In genomic region chr4:4858527-4858926, GRCh38 we compare ENCODE assay signal across 3 cellular contexts.
TF ChIP-seq lines count a peak whose summit lies in the region.

No MANE protein-coding gene starts in this region.

TF ChIP-seq in HepG2, 621 proteins besides CTCF, POLR2A, EP300 and RAD21 (continues in another document):
- TF ChIP-seq FOSL2 (CRISPR knock-in tag; IDR thresholded peaks at IDR 0.05) (no peak), SP4 (CRISPR knock-in tag; IDR thresholded peaks at IDR 0.05) (no peak), ZNF749 (CRISPR knock-in tag; IDR thresholded peaks at IDR 0.05; ENCODE audit: borderline replicate concordance) (no peak), MEF2D (CRISPR knock-in tag; IDR thresholded peaks at IDR 0.05) (no peak), E2F1 (CRISPR knock-in tag; IDR thresholded peaks at IDR 0.05) (no peak), NRL (CRISPR knock-in tag; IDR thresholded peaks at IDR 0.05; ENCODE audit: borderline replicate concordance) (no peak), ZNF672 (CRISPR knock-in tag; IDR thresholded peaks at IDR 0.05) (no peak), ETV6 (CRISPR knock-in tag; conservative IDR thresholded peaks at IDR 0.05) (no peak), KMT2A (CRISPR knock-in tag; IDR thresholded peaks at IDR 0.05) (no peak), ZBTB37 (CRISPR knock-in tag; IDR thresholded peaks at IDR 0.05) (no peak), PITX1 (CRISPR knock-in tag; IDR thresholded peaks at IDR 0.05) (no peak), ZBED4 (CRISPR knock-in tag; IDR thresholded peaks at IDR 0.05; ENCODE audit: borderline replicate concordance) (no peak), GFI1 (CRISPR knock-in tag; IDR thresholded peaks at IDR 0.05; ENCODE audit: borderline replicate concordance) (no peak), SAFB2 (CRISPR knock-in tag; IDR thresholded peaks at IDR 0.05; ENCODE audit: borderline replicate concordance, low read depth) (no peak), ZNF550 (CRISPR knock-in tag; IDR thresholded peaks at IDR 0.05; ENCODE audit: borderline replicate concordance) (no peak)

TF ChIP-seq in K562, 482 proteins besides CTCF, POLR2A, EP300 and RAD21:
- TF ChIP-seq JUND (IDR thresholded peaks at IDR 0.05; ENCODE audit: borderline replicate concordance, low read depth, low read length) (no peak), JUND (tag; IDR thresholded peaks at IDR 0.05; ENCODE audit: borderline replicate concordance, low read depth, low read length) (no peak), DDX20 (tag; IDR thresholded peaks at IDR 0.05; ENCODE audit: low read depth) (no peak), ZNF232 (CRISPR knock-in tag; IDR thresholded peaks at IDR 0.05) (no peak), KLF13 (tag; IDR thresholded peaks at IDR 0.05; ENCODE audit: borderline replicate concordance, low read depth) (no peak), ZNF347 (CRISPR knock-in tag; IDR thresholded peaks at IDR 0.05; ENCODE audit: low read depth) (no peak), THRA (IDR thresholded peaks at IDR 0.05) (no peak), LEF1 (IDR thresholded peaks at IDR 0.05) (no peak), RBM17 (IDR thresholded peaks at IDR 0.05; ENCODE audit: borderline replicate concordance, low read depth, low read length) (no peak), MITF (IDR thresholded peaks at IDR 0.05) (no peak), ZNF224 (CRISPR knock-in tag; IDR thresholded peaks at IDR 0.05) (no peak), GTF3C2 (IDR thresholded peaks at IDR 0.05; ENCODE audit: borderline replicate concordance, extremely low read depth, insufficient read length) (no peak)

TF ChIP-seq in SK-N-SH, 30 proteins besides CTCF, POLR2A, EP300 and RAD21:
- TF ChIP-seq ZBTB33 (IDR thresholded peaks at IDR 0.05; ENCODE audit: borderline replicate concordance, low read depth) (no peak), SMC3 (IDR thresholded peaks at IDR 0.05; ENCODE audit: low read depth, low read length) (no peak), NRF1 (IDR thresholded peaks at IDR 0.05; ENCODE audit: low read depth, low read length) (no peak), USF2 (IDR thresholded peaks at IDR 0.05; ENCODE audit: borderline replicate concordance, low read depth, low read length) (no peak), POLR2AphosphoS5 (IDR thresholded peaks at IDR 0.05; ENCODE audit: low read depth, low read length) (no peak), NFIC (IDR thresholded peaks at IDR 0.05; ENCODE audit: borderline replicate concordance) (no peak), RFX5 (IDR thresholded peaks at IDR 0.05; ENCODE audit: low read length) (no peak), MAX (IDR thresholded peaks at IDR 0.05; ENCODE audit: low read depth) (no peak), ELF1 (IDR thresholded peaks at IDR 0.05) (no peak), MEF2A (IDR thresholded peaks at IDR 0.05; ENCODE audit: borderline replicate concordance, low read depth) (no peak), FOXM1 (IDR thresholded peaks at IDR 0.05; ENCODE audit: low read depth) (no peak), TEAD4 (IDR thresholded peaks at IDR 0.05; ENCODE audit: borderline replicate concordance, insufficient read depth) (no peak), EZH2phosphoT487 (IDR thresholded peaks at IDR 0.05; ENCODE audit: borderline replicate concordance, low read depth) (no peak), TAF1 (IDR thresholded peaks at IDR 0.05; ENCODE audit: borderline replicate concordance, low read depth, low read length) (no peak), MXI1 (IDR thresholded peaks at IDR 0.05; ENCODE audit: low read depth, low read length) (no peak), GABPA (IDR thresholded peaks at IDR 0.05; ENCODE audit: low read depth) (no peak), REST (IDR thresholded peaks at IDR 0.05; ENCODE audit: low read depth, low read length) (no peak)
